15 cellular contexts compared by ENCODE assay signal in the genomic region with DNA sequence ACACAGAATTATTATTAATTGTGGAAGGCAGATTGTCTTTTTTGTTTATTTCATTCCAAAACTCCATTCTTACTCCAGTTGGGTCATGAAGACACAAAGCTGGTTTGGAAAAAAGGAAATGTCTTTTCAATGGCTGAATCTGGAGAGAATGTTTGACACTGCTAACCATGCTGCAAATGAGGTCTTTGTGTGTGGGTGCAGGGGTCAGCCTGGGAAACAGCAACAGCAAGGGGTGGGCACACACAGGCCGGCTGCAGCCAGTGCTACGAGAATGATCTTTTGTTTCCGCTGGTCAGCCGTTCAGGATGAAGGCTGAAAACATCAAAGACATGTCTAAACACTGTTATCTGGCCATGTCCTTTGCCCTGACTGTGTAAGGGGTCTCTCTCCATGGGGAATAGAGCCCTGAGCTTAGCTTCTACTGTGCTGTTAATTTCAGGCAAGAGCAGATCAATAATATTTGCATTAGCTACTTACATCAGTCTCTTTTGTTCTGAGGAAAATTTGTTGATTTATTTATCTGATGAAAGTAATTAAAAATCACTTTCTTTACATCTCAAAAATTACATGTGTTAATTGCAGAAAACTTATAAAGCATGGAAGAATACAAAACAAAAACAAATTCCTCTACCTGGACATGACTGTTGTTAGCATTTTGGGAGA. TPM values are rescaled to one million over a fixed set of nuclear protein-coding genes. Genes with fewer than 3 reads are reported as not detected.
DNase-seq lines count a peak whose midpoint lies in the region; ATAC-seq, FAIRE-seq and TF ChIP-seq lines count a peak whose summit lies in the region.
"Had no signal": no experiment of that assay in that cellular context is flagged by ENCODE, and none has a peak within 500 bp of the region (broad histone marks: within the 10 kb centered on the region; RNA-seq: fewer than 3 reads in every experiment).

No MANE protein-coding gene starts in this region.

- H3K27me3 ChIP-seq in right atrium auricular region (no peaks in the 10 kb centered on the region), neuronal stem cell (ENCODE audit: control insufficient read depth in 3 of 3, insufficient read depth in 3 of 3, low read depth in 1 of 3, low read length in 3 of 3) (peaks cover 0 to 2% (median 0%) of the 10 kb centered on the region in 3 experiments)
- H3K27me3 ChIP-seq: transverse colon had no signal

- H3K9me3 ChIP-seq in right atrium auricular region = no peaks in the 10 kb centered on the region
- H3K9me3 ChIP-seq in neuronal stem cell (replicated peaks in 1 of 2; ENCODE audit: control insufficient read depth in 2 of 2, insufficient read depth in 1 of 2, low read depth in 1 of 2, low read length in 2 of 2) = peaks cover 8 to 22% of the 10 kb centered on the region in 2 donors
- H3K9me3 ChIP-seq: transverse colon had no signal

- H2AFZ ChIP-seq in neuronal stem cell (ENCODE audit: low read length) = no peak overlapping the region

- H3K4me3 ChIP-seq in right atrium auricular region (no peak overlapping the region), neuronal stem cell (ENCODE audit: low read length in 2 of 2) (no peak overlapping the region)
- H3K4me3 ChIP-seq: transverse colon had no signal

- H2BK5ac ChIP-seq in neuronal stem cell (ENCODE audit: low read length) = no peak overlapping the region

- H4K91ac ChIP-seq in neuronal stem cell (ENCODE audit: low read depth, low read length, poor library complexity) = no peak overlapping the region

- H3K4me3 Mint-ChIP-seq in glutamatergic neuron (ENCODE audit: unreplicated experiment) = peak overlapping the region; percentile 80
- H3K4me3 Mint-ChIP-seq: memory B cell had no signal

- H3K27ac Mint-ChIP-seq in glutamatergic neuron (ENCODE audit: unreplicated experiment) = peak overlapping the region; percentile 99
- H3K27ac Mint-ChIP-seq: memory B cell had no signal

- no peak for ATAC-seq in left cardiac atrium
- ATAC-seq in HG02588 (IDR thresholded peaks at IDR 0.05; ENCODE audit: unreplicated experiment) = no peak

- no peak overlapping the region for H3K4me2 ChIP-seq in neuronal stem cell (ENCODE audit: insufficient read depth, low read length, poor library complexity, severe bottlenecking)

- H3K36me3 ChIP-seq in right atrium auricular region (no peaks in the 10 kb centered on the region), neuronal stem cell (replicated peaks in 1 of 2; ENCODE audit: control insufficient read depth in 2 of 2, insufficient read depth in 2 of 2, low read length in 2 of 2) (peaks cover 2 to 37% of the 10 kb centered on the region in 2 donors)
- H3K36me3 ChIP-seq: transverse colon had no signal

- peaks cover 43% of the 10 kb centered on the region for H3K4me1 Mint-ChIP-seq in glutamatergic neuron (ENCODE audit: low read depth, unreplicated experiment)

- H3K18ac ChIP-seq in neuronal stem cell (ENCODE audit: low read length) = no peak overlapping the region

- no peak overlapping the region for H3K23ac ChIP-seq in neuronal stem cell (ENCODE audit: low read depth, low read length, poor library complexity)

- no peak overlapping the region for H2BK120ac ChIP-seq in neuronal stem cell (ENCODE audit: low read depth, low read length)

- peaks cover 1% of the 10 kb centered on the region for H3K79me1 ChIP-seq in neuronal stem cell (ENCODE audit: low read depth, low read length)

- H3K27me3 Mint-ChIP-seq in glutamatergic neuron (ENCODE audit: unreplicated experiment) = peaks cover 7% of the 10 kb centered on the region

- H3K4me1 ChIP-seq in right atrium auricular region (peaks cover 0 to 15% of the 10 kb centered on the region in 2 donors), neuronal stem cell (ENCODE audit: control insufficient read depth in 2 of 2, insufficient read depth in 1 of 2, low read depth in 1 of 2, low read length in 2 of 2) (peaks cover 16 to 56% of the 10 kb centered on the region in 2 donors)

- no peak overlapping the region for H2AK5ac ChIP-seq in neuronal stem cell (ENCODE audit: low read depth, low read length)

- H4K8ac ChIP-seq in neuronal stem cell (ENCODE audit: low read depth, low read length) = no peak overlapping the region

- H3K36me3 Mint-ChIP-seq in glutamatergic neuron (ENCODE audit: unreplicated experiment) = peaks cover 10% of the 10 kb centered on the region

- FAIRE-seq in D721Med (lab: Jason Lieb, UNC) = no peak

- peaks cover 11% of the 10 kb centered on the region for H3K9me3 Mint-ChIP-seq in glutamatergic neuron (ENCODE audit: unreplicated experiment)

- H2BK12ac ChIP-seq in neuronal stem cell (ENCODE audit: low read length) = no peak overlapping the region

- H3K27ac ChIP-seq in right atrium auricular region = peak overlapping the region; percentile 75 to 83
- H3K27ac ChIP-seq in neuronal stem cell (replicated peaks; ENCODE audit: low read length) = no peak overlapping the region

- no CpG with 5 or more reads among the region's 4 CpGs for WGBS in neuronal stem cell (ENCODE audit: extremely low coverage in 2 of 2, insufficient read length in 2 of 2, insufficient replicate concordance in 1 of 2), 2 donors

- no peak overlapping the region for H3K14ac ChIP-seq in neuronal stem cell (ENCODE audit: low read length)

- TF ChIP-seq CTCF in right atrium auricular region (IDR thresholded peaks at IDR 0.05) = no peak
- TF ChIP-seq CTCF in glutamatergic neuron (IDR thresholded peaks at IDR 0.05; ENCODE audit: partially characterized antibody, unreplicated experiment) = no peak
- TF ChIP-seq CTCF in D721Med (IDR thresholded peaks at IDR 0.05; ENCODE audit: insufficient read depth, missing control alignments) = no peak

- H3K9ac ChIP-seq in neuronal stem cell (ENCODE audit: low read depth, low read length, poor library complexity) = no peak overlapping the region

- DNase-seq in right atrium auricular region (ENCODE audit: low spot score) (no peak), left cardiac atrium (no peak), glutamatergic neuron (peak; percentile 42), neuronal stem cell (ENCODE audit: low spot score) (peak; percentile 82), D721Med (ENCODE audit: insufficient read length, low spot score) (no peak), SIG-M5 (lab: John Stamatoyannopoulos, UW) (no peak), NCI-H345 treated with DMSO at 0.1 percent for 48 hours (lab: John Stamatoyannopoulos, UW; ENCODE audit: unreplicated experiment) (no peak)
- DNase-seq: amniotic stem cell; effector memory CD4-positive, alpha-beta T cell; NCI-H1105 treated with DMSO at 0.1 percent for 48 hours; NCI-H510A had no signal

- intact Hi-C loops in left cardiac atrium (cut with DNase I) = loop anchor here in 1 of 2 donors (5.0 kb wide), 1 partner anchor 58 kb away; no protein-coding TSS in a partner anchor

- no peak overlapping the region for H2BK15ac ChIP-seq in neuronal stem cell (ENCODE audit: low read length)

- no peak overlapping the region for H3K4ac ChIP-seq in neuronal stem cell (ENCODE audit: low read length)

RNA-seq across cellular contexts. Expression of gene E2F6, which starts 33.3 kb away (rescaled TPM):
- total RNA-seq in right atrium auricular region (10 to 100 TPM; 19.1 to 20.2 TPM), left cardiac atrium (10 to 100 TPM; 11.7 to 19.5 TPM), glutamatergic neuron (ENCODE audit: unreplicated experiment) (22.1 TPM)
- polyA plus RNA-seq in neuronal stem cell (2013, experiment 1 of 2) = 16.2 TPM
- polyA plus RNA-seq in neuronal stem cell (2013, experiment 2 of 2) = 17.7 TPM

RNA-seq across cellular contexts. Expression of gene GREB1, which starts 34.6 kb away (rescaled TPM):
- total RNA-seq in right atrium auricular region = 1 to 10 TPM; 3.1 to 7.6 TPM
- 1 to 10 TPM; 7.2 to 9.6 TPM for total RNA-seq in left cardiac atrium
- 134 TPM for total RNA-seq in glutamatergic neuron (ENCODE audit: unreplicated experiment)
- 16.7 TPM for polyA plus RNA-seq in neuronal stem cell (2013, experiment 1 of 2)
- 16.9 TPM for polyA plus RNA-seq in neuronal stem cell (2013, experiment 2 of 2)
- total RNA-seq: HT-29 had no signal

Comparison
In these comparisons a context has a peak if more than half of its experiments do, and no peak if none do; other contexts are left out.
1. DNase-seq: peak in glutamatergic neuron (single experiment) and neuronal stem cell (single experiment); none in right atrium auricular region (single experiment), left cardiac atrium (single experiment), D721Med (single experiment), SIG-M5 (single experiment) and NCI-H345 treated with DMSO at 0.1 percent for 48 hours (single experiment).
2. RNA of gene GREB1, which starts 34.6 kb away (total RNA-seq): 134 TPM in glutamatergic neuron (single experiment); 7.2 to 9.6 TPM in left cardiac atrium and 3.1 to 7.6 TPM in right atrium auricular region; every median in the first group is over 10 times any median in the second.